21 cellular contexts compared by ENCODE assay signal in the genomic region with DNA sequence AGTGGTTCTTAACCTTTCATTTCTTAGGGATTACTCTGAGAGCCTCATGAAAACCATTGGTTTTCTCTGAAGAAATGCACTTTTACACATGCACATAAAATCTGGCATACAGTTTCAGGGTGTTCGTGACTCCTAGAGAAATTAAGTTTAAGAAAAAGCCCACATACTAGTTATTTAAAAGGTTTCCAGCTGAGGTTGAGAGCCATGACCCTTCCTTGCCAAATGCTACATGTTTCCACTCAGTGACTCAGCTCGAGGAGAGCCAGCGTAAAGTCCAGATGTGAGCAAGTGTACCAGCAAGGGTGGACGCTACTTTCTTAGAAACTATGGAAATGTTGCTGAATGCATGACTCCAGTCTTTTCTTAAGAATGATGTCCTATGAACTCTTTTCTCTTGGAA. TPM values are rescaled to one million over a fixed set of nuclear protein-coding genes. Genes with fewer than 3 reads are reported as not detected.
DNase-seq lines count a peak whose midpoint lies in the region; TF ChIP-seq lines count a peak whose summit lies in the region.
"Had no signal": no experiment of that assay in that cellular context is flagged by ENCODE, and none has a peak within 500 bp of the region (broad histone marks: within the 10 kb centered on the region; RNA-seq: fewer than 3 reads in every experiment).

No MANE protein-coding gene starts in this region.

- CTCF ChIA-PET in BJ (lab: Yijun Ruan, JAX) = interaction anchor here (0.7 to 0.8 kb wide), 2 partner anchors 14 to 33 kb away, joined by 3 to 4 read pairs; no protein-coding TSS in a partner anchor
- CTCF ChIA-PET in CD8-positive, alpha-beta memory T cell (lab: Charles Lee) = no interaction called here

- peak overlapping the region; percentile 58 for H3K27ac ChIP-seq in smooth muscle cell (ENCODE audit: low read depth)
- H3K27ac ChIP-seq in CD8-positive, alpha-beta memory T cell (ENCODE audit: low read depth, low read length) = no peak overlapping the region
- H3K27ac ChIP-seq: neutrophil had no signal

- H3K36me3 ChIP-seq in BJ (ENCODE audit: control insufficient read depth, insufficient read depth, low read length) (no peaks in the 10 kb centered on the region), MG63 (no peaks in the 10 kb centered on the region), smooth muscle cell (ENCODE audit: low read depth) (no peaks in the 10 kb centered on the region)
- no peaks in the 10 kb centered on the region for H3K36me3 ChIP-seq in CD8-positive, alpha-beta memory T cell (ENCODE audit: insufficient read depth, low read length)
- H3K36me3 ChIP-seq: neutrophil had no signal

- H3K9me3 ChIP-seq in MG63 (no peaks in the 10 kb centered on the region), smooth muscle cell (replicated peaks; ENCODE audit: low read depth) (no peaks in the 10 kb centered on the region)
- no peaks in the 10 kb centered on the region for H3K9me3 ChIP-seq in CD8-positive, alpha-beta memory T cell (ENCODE audit: low read length)
- H3K9me3 ChIP-seq: neutrophil had no signal

- no peaks in the 10 kb centered on the region for H3K79me2 ChIP-seq in smooth muscle cell (ENCODE audit: low read depth)

- no peaks in the 10 kb centered on the region for H4K20me1 ChIP-seq in smooth muscle cell (ENCODE audit: low read depth)

- H3K27me3 ChIP-seq in BJ (ENCODE audit: control insufficient read depth, insufficient read depth, low read length) = no peaks in the 10 kb centered on the region
- H3K27me3 ChIP-seq in MG63 = no peaks in the 10 kb centered on the region
- no peaks in the 10 kb centered on the region for H3K27me3 ChIP-seq in smooth muscle cell (ENCODE audit: low read depth)
- H3K27me3 ChIP-seq in CD8-positive, alpha-beta memory T cell (ENCODE audit: insufficient read depth, low read length, poor library complexity, severe bottlenecking) = no peaks in the 10 kb centered on the region
- H3K27me3 ChIP-seq: neutrophil had no signal

- no peak overlapping the region for H3K27ac Mint-ChIP-seq in CD8-positive, alpha-beta memory T cell
- H3K27ac Mint-ChIP-seq: activated B cell treated with CpG ODN at 0.5 μM for 24 hours; activated naive CD4-positive, alpha-beta T cell treated with anti-CD3 and anti-CD28 coated beads for 36 hours; CD8-positive, alpha-beta T cell; memory B cell had no signal

- no peaks in the 10 kb centered on the region for H3K36me3 Mint-ChIP-seq in CD8-positive, alpha-beta memory T cell
- H3K36me3 Mint-ChIP-seq: CD8-positive, alpha-beta T cell; memory B cell had no signal

- POLR2A ChIA-PET in BJ (lab: Charles Lee) = no interaction called here
- POLR2A ChIA-PET in CD8-positive, alpha-beta memory T cell (lab: Charles Lee) = no interaction called here

- H3F3A ChIP-seq in smooth muscle cell (ENCODE audit: low read depth) = no peaks in the 10 kb centered on the region

- no peak overlapping the region for H3K4me3 Mint-ChIP-seq in CD8-positive, alpha-beta memory T cell
- H3K4me3 Mint-ChIP-seq: activated B cell treated with CpG ODN at 0.5 μM for 24 hours; activated naive CD4-positive, alpha-beta T cell treated with anti-CD3 and anti-CD28 coated beads for 36 hours; CD8-positive, alpha-beta T cell; memory B cell had no signal

- no peak overlapping the region for H3K9ac ChIP-seq in smooth muscle cell (ENCODE audit: low read depth)

- peak overlapping the region; percentile 2 for H3K4me2 ChIP-seq in smooth muscle cell

- H3K9me3 Mint-ChIP-seq in CD8-positive, alpha-beta memory T cell = peaks cover 0 to 25% (median 10%) of the 10 kb centered on the region in 5 donors

- DNase-seq in BJ (ENCODE audit: low read depth) (peak; percentile 96), MG63 (peak; percentile 69), fibroblast of mammary gland (ENCODE audit: low read depth) (peak; percentile 91), smooth muscle cell (lab: John Stamatoyannopoulos, UW; ENCODE audit: unreplicated experiment) (no peak), ureter (ENCODE audit: low spot score) (no peak), putamen (ENCODE audit: low spot score) (no peak)
- DNase-seq in CD8-positive, alpha-beta memory T cell = no peak
- DNase-seq: activated B cell treated with CpG ODN at 0.5 μM for 24 hours; activated naive CD4-positive, alpha-beta T cell treated with anti-CD3 and anti-CD28 coated beads for 36 hours; CD8-positive, alpha-beta T cell; DMS153; foreskin melanocyte; NCI-H146; NCI-H446 treated with DMSO at 0.1 percent for 48 hours; PC-3; Right ventricle myocardium superior; substantia nigra; T-helper 9 cell had no signal

- H3K4me3 ChIP-seq in BJ (ENCODE audit: low read depth, low read length) (no peak overlapping the region), MG63 (no peak overlapping the region), fibroblast of mammary gland (ENCODE audit: control insufficient read depth, low read depth, low read length) (no peak overlapping the region), smooth muscle cell (no peak overlapping the region)
- H3K4me3 ChIP-seq in CD8-positive, alpha-beta memory T cell (ENCODE audit: low read length) = no peak overlapping the region
- H3K4me3 ChIP-seq: GM12878 had no signal

- no peak for TF ChIP-seq CTCF in BJ (IDR thresholded peaks at IDR 0.05; ENCODE audit: insufficient read depth, low read depth, low read length)
- TF ChIP-seq CTCF in fibroblast of mammary gland (conservative IDR thresholded peaks at IDR 0.05; ENCODE audit: control insufficient read depth, insufficient read depth, low read depth, low read length) = no peak
- TF ChIP-seq CTCF in smooth muscle cell (IDR thresholded peaks at IDR 0.05; ENCODE audit: borderline replicate concordance, insufficient read depth, poor library complexity, severe bottlenecking) = no peak

- WGBS in smooth muscle cell (ENCODE audit: low lambda C conversion rate) = 36% methylated on average over 4 of the region's 4 CpGs

- H2AFZ ChIP-seq in smooth muscle cell (ENCODE audit: low read depth) = no peak overlapping the region

- no peaks in the 10 kb centered on the region for H3K27me3 Mint-ChIP-seq in CD8-positive, alpha-beta memory T cell
- H3K27me3 Mint-ChIP-seq: activated B cell treated with CpG ODN at 0.5 μM for 24 hours, memory B cell had no signal

- peaks cover 3% of the 10 kb centered on the region for H3K4me1 ChIP-seq in smooth muscle cell (ENCODE audit: low read depth)
- H3K4me1 ChIP-seq in CD8-positive, alpha-beta memory T cell (ENCODE audit: insufficient read depth, low read length) = no peaks in the 10 kb centered on the region

- H3K4me1 Mint-ChIP-seq in CD8-positive, alpha-beta memory T cell = no peaks in the 10 kb centered on the region
- H3K4me1 Mint-ChIP-seq: activated B cell treated with CpG ODN at 0.5 μM for 24 hours, memory B cell had no signal

RNA-seq across cellular contexts. Expression of a gene that starts 42.7 kb away (rescaled TPM):
- polyA plus RNA-seq in BJ (2011; rRNA removed) (16.7 and 22.4 TPM in 2 replicates), smooth muscle cell (47.0 and 52.3 TPM in 2 replicates)
- 38.0 and 42.3 TPM in 2 replicates for polyA minus RNA-seq in BJ (2011; rRNA and poly(A)+ RNA removed)
- total RNA-seq in MG63 (2014; rRNA removed; shearing (Covaris generic); ENCODE audit: low replicate concordance) = 0.22 and 2.5 TPM in 2 replicates
- total RNA-seq in smooth muscle cell (89.0 and 104 TPM in 2 replicates), ureter (25.5 TPM)
- total RNA-seq in CD8-positive, alpha-beta memory T cell = not detected
- polyA plus RNA-seq in CD8-positive, alpha-beta memory T cell = not detected
- total RNA-seq: activated B cell treated with CpG ODN at 0.5 μM for 24 hours; activated naive CD4-positive, alpha-beta T cell treated with anti-CD3 and anti-CD28 coated beads for 36 hours; CD8-positive, alpha-beta T cell had no signal
- polyA plus RNA-seq: GM12878 had no signal

Comparison
In these comparisons a context has a peak if more than half of its experiments do, and no peak if none do; other contexts are left out.
1. DNase-seq: peak in BJ (single experiment), MG63 (single experiment) and fibroblast of mammary gland (single experiment); none in smooth muscle cell (single experiment), ureter (single experiment), CD8-positive, alpha-beta memory T cell (0 of 5) and putamen (single experiment).